14 cellular contexts compared by ENCODE assay signal in the genomic region with DNA sequence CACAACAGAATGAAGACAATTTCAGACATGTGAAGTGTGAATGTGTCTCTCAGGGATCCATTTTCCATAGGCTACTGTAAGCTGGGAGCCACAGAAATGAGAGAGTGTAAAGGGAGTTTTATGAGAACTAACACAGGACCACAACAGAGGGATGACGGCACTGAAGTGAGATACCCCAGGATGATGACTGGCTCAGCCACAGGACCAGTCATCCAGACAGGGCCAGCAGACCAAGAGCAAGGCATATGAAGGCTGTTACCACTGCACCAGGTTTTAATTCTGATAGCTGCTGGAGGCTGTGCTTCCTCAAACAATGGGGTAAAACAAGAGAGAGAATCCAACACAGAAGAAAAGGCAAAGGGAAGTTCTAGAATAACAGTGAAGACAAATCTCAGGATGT.
DNase-seq lines count a peak whose midpoint lies in the region; ATAC-seq and TF ChIP-seq lines count a peak whose summit lies in the region.
"Had no signal": no experiment of that assay in that cellular context is flagged by ENCODE, and none has a peak within 500 bp of the region (broad histone marks: within the 10 kb centered on the region; RNA-seq: fewer than 3 reads in every experiment).

No MANE protein-coding gene starts in this region.

- H3K4me3 Mint-ChIP-seq in T-helper 1 cell treated with Interleukin-12 subunit alpha and Interleukin-12 subunit beta and Interleukin-4 antibody, amounts not matched to agents 30 μg/mL and 1 μg/mL, for 36 hours, result no peak overlapping the region
- H3K4me3 Mint-ChIP-seq in activated T-helper 2 cell treated with anti-CD3 and anti-CD28 coated beads, Interferon-gamma antibody, Interleukin-2, Interleukin-4, amounts not matched to agents 10 μg/mL and 5 μg/mL and 100 μg/mL, durations not matched to agents 14 hours and 24 hours and 36 hours (ENCODE audit: low read depth), result peak overlapping the region; percentile 3

- intact Hi-C loops in activated T-helper 2 cell treated with anti-CD3 and anti-CD28 coated beads, Interferon-gamma antibody, Interleukin-2, Interleukin-4, amounts not matched to agents 10 μg/mL and 5 μg/mL and 100 μg/mL, durations not matched to agents 14 hours and 24 hours and 36 hours (cut with micrococcal nuclease), result loop anchor here (1.0 kb wide), 1 partner anchor 8 kb away; no protein-coding TSS in a partner anchor

- H3K27ac Mint-ChIP-seq in T-helper 1 cell treated with Interleukin-12 subunit alpha and Interleukin-12 subunit beta and Interleukin-4 antibody, amounts not matched to agents 30 μg/mL and 1 μg/mL, for 36 hours, result peak overlapping the region; percentile 23
- peak overlapping the region; percentile 55 for H3K27ac Mint-ChIP-seq in activated T-helper 2 cell treated with anti-CD3 and anti-CD28 coated beads, Interferon-gamma antibody, Interleukin-2, Interleukin-4, amounts not matched to agents 10 μg/mL and 5 μg/mL and 100 μg/mL, durations not matched to agents 14 hours and 24 hours and 36 hours

- H3K9me3 Mint-ChIP-seq in T-helper 1 cell treated with Interleukin-12 subunit alpha and Interleukin-12 subunit beta and Interleukin-4 antibody, amounts not matched to agents 30 μg/mL and 1 μg/mL, for 36 hours, result no peaks in the 10 kb centered on the region
- peaks cover 5% of the 10 kb centered on the region for H3K9me3 Mint-ChIP-seq in activated T-helper 2 cell treated with anti-CD3 and anti-CD28 coated beads, Interferon-gamma antibody, Interleukin-2, Interleukin-4, amounts not matched to agents 10 μg/mL and 5 μg/mL and 100 μg/mL, durations not matched to agents 14 hours and 24 hours and 36 hours

- no peak for DNase-seq in T-helper 1 cell
- no peak for DNase-seq in activated T-helper 2 cell treated with anti-CD3 and anti-CD28 coated beads, Interferon-gamma antibody, Interleukin-2, Interleukin-4, amounts not matched to agents 10 μg/mL and 5 μg/mL and 100 μg/mL, durations not matched to agents 14 hours and 24 hours and 36 hours (ENCODE audit: low spot score)
- peak; percentile 69 for DNase-seq in stimulated activated CD4-positive, alpha-beta T cell treated with anti-CD3 and anti-CD28 coated beads, Interleukin-4, amount 100 ng/mL, for 24 hours
- no peak for DNase-seq in foreskin keratinocyte
- DNase-seq in NCI-H128 (lab: John Stamatoyannopoulos, UW; ENCODE audit: unreplicated experiment), result no peak
- DNase-seq in HPDE6-E6E7 (ENCODE audit: extremely low spot score), result no peak
- DNase-seq: cortex of kidney, GDM1, head of caudate nucleus, mammary epithelial cell, SIG-M5 had no signal

- H3K27ac ChIP-seq in foreskin keratinocyte, result no peak overlapping the region
- H3K27ac ChIP-seq: A549 had no signal

- H3K4me1 ChIP-seq in foreskin keratinocyte, result no peaks in the 10 kb centered on the region
- H3K4me1 ChIP-seq: A549 had no signal

- ATAC-seq in HG03432 (IDR thresholded peaks at IDR 0.05; ENCODE audit: unreplicated experiment), result peak; percentile 64
- ATAC-seq in foreskin keratinocyte, result no peak
- ATAC-seq: A549 had no signal

- no peaks in the 10 kb centered on the region for H3K27me3 Mint-ChIP-seq in T-helper 1 cell treated with Interleukin-12 subunit alpha and Interleukin-12 subunit beta and Interleukin-4 antibody, amounts not matched to agents 30 μg/mL and 1 μg/mL, for 36 hours (ENCODE audit: low read depth)
- H3K27me3 Mint-ChIP-seq in activated T-helper 2 cell treated with anti-CD3 and anti-CD28 coated beads, Interferon-gamma antibody, Interleukin-2, Interleukin-4, amounts not matched to agents 10 μg/mL and 5 μg/mL and 100 μg/mL, durations not matched to agents 14 hours and 24 hours and 36 hours (ENCODE audit: low read depth), result no peaks in the 10 kb centered on the region

- H3K36me3 Mint-ChIP-seq in T-helper 1 cell treated with Interleukin-12 subunit alpha and Interleukin-12 subunit beta and Interleukin-4 antibody, amounts not matched to agents 30 μg/mL and 1 μg/mL, for 36 hours (ENCODE audit: low read depth), result peaks cover 49% of the 10 kb centered on the region
- H3K36me3 Mint-ChIP-seq in activated T-helper 2 cell treated with anti-CD3 and anti-CD28 coated beads, Interferon-gamma antibody, Interleukin-2, Interleukin-4, amounts not matched to agents 10 μg/mL and 5 μg/mL and 100 μg/mL, durations not matched to agents 14 hours and 24 hours and 36 hours (ENCODE audit: low read depth), result peaks cover 85% of the 10 kb centered on the region

- H3K4me1 Mint-ChIP-seq in T-helper 1 cell treated with Interleukin-12 subunit alpha and Interleukin-12 subunit beta and Interleukin-4 antibody, amounts not matched to agents 30 μg/mL and 1 μg/mL, for 36 hours (ENCODE audit: low read depth), result peaks cover 57% of the 10 kb centered on the region
- peaks cover 58% of the 10 kb centered on the region for H3K4me1 Mint-ChIP-seq in activated T-helper 2 cell treated with anti-CD3 and anti-CD28 coated beads, Interferon-gamma antibody, Interleukin-2, Interleukin-4, amounts not matched to agents 10 μg/mL and 5 μg/mL and 100 μg/mL, durations not matched to agents 14 hours and 24 hours and 36 hours (ENCODE audit: low read depth)

- no peak for TF ChIP-seq CTCF in foreskin keratinocyte (conservative IDR thresholded peaks at IDR 0.05)

- peaks cover 7% of the 10 kb centered on the region for H3K27me3 ChIP-seq in foreskin keratinocyte
